ENCODE assay signal across 9 cellular contexts in genomic region chr11:10309163-10310093, GRCh38. TPM values are rescaled to one million over a fixed set of nuclear protein-coding genes. Genes with fewer than 3 reads are reported as not detected.
DNase-seq lines count a peak whose midpoint lies in the region; ATAC-seq, FAIRE-seq and TF ChIP-seq lines count a peak whose summit lies in the region.
"Had no signal": no experiment of that assay in that cellular context is flagged by ENCODE, and none has a peak within 500 bp of the region (broad histone marks: within the 10 kb centered on the region; RNA-seq: fewer than 3 reads in every experiment).

No MANE protein-coding gene starts in this region.

- H3K27ac ChIP-seq in small intestine (ENCODE audit: low read depth in 1 of 2, low read length in 1 of 2): peak overlapping the region; percentile 64 to 67

- FAIRE-seq in H54 (lab: Jason Lieb, UNC) (peak; percentile 55), small intestine (lab: Jason Lieb, UNC) (no peak)

- H3K9me3 Mint-ChIP-seq in activated CD8-positive, alpha-beta memory T cell treated with anti-CD3 and anti-CD28 coated beads, Interleukin-2, amount 10 ng/mL, durations not matched to agents 7 days and 5 days (ENCODE audit: low read depth): no peaks in the 10 kb centered on the region

- 13 to 51% (median 28%) methylated on average over 12 of the region's 12 CpGs for WGBS in small intestine, 3 donors

- H3K27ac Mint-ChIP-seq in activated CD8-positive, alpha-beta memory T cell treated with anti-CD3 and anti-CD28 coated beads, Interleukin-2, amount 10 ng/mL, durations not matched to agents 7 days and 5 days: no peak overlapping the region

- no peaks in the 10 kb centered on the region for H3K27me3 ChIP-seq in small intestine (ENCODE audit: control insufficient read depth in 2 of 2, insufficient read depth in 2 of 2, low read length in 2 of 2)

- no peaks in the 10 kb centered on the region for H3K9me3 ChIP-seq in small intestine (ENCODE audit: control insufficient read depth, low read depth)
- H3K9me3 ChIP-seq: neutrophil had no signal

- no peak for ATAC-seq in GM19328 (IDR thresholded peaks at IDR 0.05; ENCODE audit: unreplicated experiment)
- no peak for ATAC-seq in activated CD8-positive, alpha-beta memory T cell treated with anti-CD3 and anti-CD28 coated beads, Interleukin-2, amount 10 ng/mL, durations not matched to agents 7 days and 5 days

- H3K4me1 ChIP-seq in small intestine (ENCODE audit: control insufficient read depth in 2 of 2, insufficient read depth in 1 of 2, low read depth in 1 of 2, low read length in 1 of 2): peaks cover 3 to 17% of the 10 kb centered on the region in 2 donors

- H3K36me3 ChIP-seq in small intestine (ENCODE audit: control insufficient read depth in 2 of 2, insufficient read depth in 2 of 2, low read length in 2 of 2): no peaks in the 10 kb centered on the region

- peaks cover 56% of the 10 kb centered on the region for H3K27me3 Mint-ChIP-seq in activated CD8-positive, alpha-beta memory T cell treated with anti-CD3 and anti-CD28 coated beads, Interleukin-2, amount 10 ng/mL, durations not matched to agents 7 days and 5 days

- DNase-seq in H54 (ENCODE audit: insufficient read length, low spot score) (no peak), SW480 (ENCODE audit: low spot score) (peak; percentile 72), head of caudate nucleus (peak in 22 of 42 donors; percentile 12 to 78 (median 48)), small intestine (peak; percentile 73), SHP77 (lab: John Stamatoyannopoulos, UW) (no peak), NCI-H128 (lab: John Stamatoyannopoulos, UW; ENCODE audit: unreplicated experiment) (no peak)
- DNase-seq in activated CD8-positive, alpha-beta memory T cell treated with anti-CD3 and anti-CD28 coated beads, Interleukin-2, amount 10 ng/mL, durations not matched to agents 7 days and 5 days: no peak

- no peak overlapping the region for H3K4me3 Mint-ChIP-seq in activated CD8-positive, alpha-beta memory T cell treated with anti-CD3 and anti-CD28 coated beads, Interleukin-2, amount 10 ng/mL, durations not matched to agents 7 days and 5 days

- peaks cover 9% of the 10 kb centered on the region for H3K36me3 Mint-ChIP-seq in activated CD8-positive, alpha-beta memory T cell treated with anti-CD3 and anti-CD28 coated beads, Interleukin-2, amount 10 ng/mL, durations not matched to agents 7 days and 5 days

- no peak for TF ChIP-seq POLR2A in H54 (IDR thresholded peaks at IDR 0.05; ENCODE audit: low read depth, low read length)

- CTCF ChIA-PET in activated CD8-positive, alpha-beta memory T cell treated with anti-CD3 and anti-CD28 coated beads, Interleukin-2, amount 10 ng/mL, durations not matched to agents 7 days and 5 days (lab: Charles Lee): interaction anchor here (0.7 to 8.7 kb wide), 11 partner anchors 8 to 561 kb away, joined by 3 to 91 read pairs (median 4); no protein-coding TSS in a partner anchor

- H3K4me3 ChIP-seq in small intestine (ENCODE audit: low read depth in 1 of 2, low read length in 2 of 2): no peak overlapping the region

- intact Hi-C loops in head of caudate nucleus (cut with DNase I): loop anchor here (5.0 to 10.0 kb wide), 3 partner anchors 102 to 552 kb away; no protein-coding TSS in a partner anchor

- H3K4me1 Mint-ChIP-seq in activated CD8-positive, alpha-beta memory T cell treated with anti-CD3 and anti-CD28 coated beads, Interleukin-2, amount 10 ng/mL, durations not matched to agents 7 days and 5 days: peaks cover 33% of the 10 kb centered on the region

RNA-seq across cellular contexts. Expression of gene ADM, which starts 4.6 kb away (rescaled TPM):
- polyA plus RNA-seq in small intestine: 10 to 100 TPM; 27.7 to 36.3 (median 29.7) TPM
- total RNA-seq in activated CD8-positive, alpha-beta memory T cell treated with anti-CD3 and anti-CD28 coated beads, Interleukin-2, amount 10 ng/mL, durations not matched to agents 7 days and 5 days: 1 to 10 TPM in 1 of 2 experiments, under 1 TPM in 1; 0.54 to 3.7 TPM

RNA-seq across cellular contexts. Expression of gene SBF2, which starts 15.4 kb away (rescaled TPM):
- polyA plus RNA-seq in small intestine: 10 to 100 TPM; 10.0 to 17.4 (median 12.7) TPM
- total RNA-seq in activated CD8-positive, alpha-beta memory T cell treated with anti-CD3 and anti-CD28 coated beads, Interleukin-2, amount 10 ng/mL, durations not matched to agents 7 days and 5 days: 1 to 10 TPM; 4.6 to 8.3 TPM

Comparison
In these comparisons a context has a peak if more than half of its experiments do, and no peak if none do; other contexts are left out.
1. DNase-seq: peak in SW480 (single experiment), head of caudate nucleus (22 of 42) and small intestine (single experiment); none in H54 (single experiment), SHP77 (0 of 2), activated CD8-positive, alpha-beta memory T cell treated with anti-CD3 and anti-CD28 coated beads, Interleukin-2, amount 10 ng/mL, durations not matched to agents 7 days and 5 days (single experiment) and NCI-H128 (single experiment).